In genomic region chr2:72927066-72927465, GRCh38 we compare ENCODE assay signal across 2 cellular contexts.
TF ChIP-seq lines count a peak whose summit lies in the region.

No MANE protein-coding gene starts in this region.

TF ChIP-seq in HepG2, 621 proteins besides CTCF, POLR2A, EP300 and RAD21:
- peak; percentile 82 for TF ChIP-seq CEBPB (IDR thresholded peaks at IDR 0.05; ENCODE audit: borderline replicate concordance, low read depth, low read length)
- TF ChIP-seq KDM6A (CRISPR knock-in tag; IDR thresholded peaks at IDR 0.05; ENCODE audit: low read depth) = no peak

TF ChIP-seq in IMR-90, 13 proteins besides CTCF, POLR2A, EP300 and RAD21:
- TF ChIP-seq USF2 (IDR thresholded peaks at IDR 0.05; ENCODE audit: low read depth, low read length) = no peak
- no peak for TF ChIP-seq FOS (IDR thresholded peaks at IDR 0.05; ENCODE audit: low read depth, low read length)
- TF ChIP-seq MAFK (IDR thresholded peaks at IDR 0.05; ENCODE audit: low read depth, low read length) = no peak
- TF ChIP-seq ELK1 (IDR thresholded peaks at IDR 0.05; ENCODE audit: borderline replicate concordance, low read depth, low read length) = no peak
- no peak for TF ChIP-seq SMC3 (IDR thresholded peaks at IDR 0.05; ENCODE audit: low read depth, low read length)
- no peak for TF ChIP-seq RCOR1 (IDR thresholded peaks at IDR 0.05; ENCODE audit: insufficient replicate concordance, low read length)
- peak; percentile 87 for TF ChIP-seq CEBPB (IDR thresholded peaks at IDR 0.05; ENCODE audit: low read depth, low read length)
TF ChIP-seq in IMR-90: peak in this region for 1.
